ENCODE assay signal across 1 cellular context in genomic region chr6:41318648-41319565, GRCh38.
TF ChIP-seq lines count a peak whose summit lies in the region.

No MANE protein-coding gene starts in this region.

TF ChIP-seq in HepG2, 621 proteins besides CTCF, POLR2A, EP300 and RAD21 (continued from another document and continues in another):
- TF ChIP-seq ZNF614 (CRISPR knock-in tag; IDR thresholded peaks at IDR 0.05; ENCODE audit: borderline replicate concordance) (peak; percentile 76; the same call in 1 of the 2 replicates), HOXA3 (CRISPR knock-in tag; IDR thresholded peaks at IDR 0.05) (0 out of 2 replicates have a peak, but pooled peaks have one; percentile 29), ARID5B (CRISPR knock-in tag; IDR thresholded peaks at IDR 0.05) (peak; percentile 77), FOXJ3 (CRISPR knock-in tag; IDR thresholded peaks at IDR 0.05; ENCODE audit: borderline replicate concordance) (no peak), SOX6 (IDR thresholded peaks at IDR 0.05) (no peak), SOX6 (CRISPR knock-in tag; IDR thresholded peaks at IDR 0.05) (peak; percentile 53), ZNF777 (CRISPR knock-in tag; IDR thresholded peaks at IDR 0.05) (peak; percentile 94), SIN3B (IDR thresholded peaks at IDR 0.05; ENCODE audit: low read length) (0 out of 2 replicates have a peak, but pooled peaks have one; percentile 42), FOXP1 (IDR thresholded peaks at IDR 0.05) (no peak), FOXP1 (CRISPR knock-in tag; IDR thresholded peaks at IDR 0.05) (no peak), ZNF766 (CRISPR knock-in tag; IDR thresholded peaks at IDR 0.05; ENCODE audit: borderline replicate concordance) (peak; percentile 26; the same call in 1 of the 2 replicates), ARID2 (CRISPR knock-in tag; IDR thresholded peaks at IDR 0.05; ENCODE audit: borderline replicate concordance) (no peak), JUND (CRISPR knock-in tag; IDR thresholded peaks at IDR 0.05) (peak; percentile 54; the same call in 1 of the 2 replicates), KLF15 (CRISPR knock-in tag; IDR thresholded peaks at IDR 0.05; ENCODE audit: borderline replicate concordance) (no peak), MYNN (CRISPR knock-in tag; IDR thresholded peaks at IDR 0.05; ENCODE audit: low read depth) (no peak), XRCC5 (optimal IDR thresholded peaks at IDR 0.05; ENCODE audit: low read length) (peak; percentile 94), SATB2 (CRISPR knock-in tag; IDR thresholded peaks at IDR 0.05) (no peak), ZNF383 (CRISPR knock-in tag; IDR thresholded peaks at IDR 0.05; ENCODE audit: borderline replicate concordance) (no peak), ZFP82 (CRISPR knock-in tag; IDR thresholded peaks at IDR 0.05; ENCODE audit: borderline replicate concordance) (no peak), RNF2 (conservative IDR thresholded peaks at IDR 0.05; ENCODE audit: low read depth) (peak; percentile 66; the same call in 1 of the 2 replicates), ATF7-NPFF (CRISPR knock-in tag; IDR thresholded peaks at IDR 0.05; ENCODE audit: low read depth) (peak; percentile 34; the same call in 1 of the 2 replicates), YY1 (IDR thresholded peaks at IDR 0.05; ENCODE audit: insufficient read depth, insufficient replicate concordance, low read depth, low read length) (peak; percentile 65), ZBTB34 (CRISPR knock-in tag; IDR thresholded peaks at IDR 0.05) (no peak), CBX5 (CRISPR knock-in tag; IDR thresholded peaks at IDR 0.05; ENCODE audit: borderline replicate concordance) (peak; percentile 67), KDM2A (CRISPR knock-in tag; IDR thresholded peaks at IDR 0.05; ENCODE audit: borderline replicate concordance, low read depth) (peak; percentile 100), ZNF280D (CRISPR knock-in tag; IDR thresholded peaks at IDR 0.05) (0 out of 2 replicates have a peak, but pooled peaks have one; percentile 83), RFXANK (CRISPR knock-in tag; IDR thresholded peaks at IDR 0.05) (0 out of 2 replicates have a peak, but pooled peaks have one; percentile 48), RBFOX2 (IDR thresholded peaks at IDR 0.05; ENCODE audit: low read depth, low read length) (no peak), NBN (conservative IDR thresholded peaks at IDR 0.05) (no peak), ZSCAN22 (CRISPR knock-in tag; IDR thresholded peaks at IDR 0.05) (peak; percentile 82; the same call in 1 of the 2 replicates), HDAC2 (CRISPR knock-in tag; IDR thresholded peaks at IDR 0.05) (peak; percentile 51; the same call in 1 of the 2 replicates), ERF (CRISPR knock-in tag; IDR thresholded peaks at IDR 0.05) (peak; percentile 19; the same call in 1 of the 2 replicates), GATAD2A (CRISPR knock-in tag; IDR thresholded peaks at IDR 0.05) (peak; percentile 62), MEIS1 (CRISPR knock-in tag; IDR thresholded peaks at IDR 0.05; ENCODE audit: borderline replicate concordance) (peak; percentile 80; the same call in 1 of the 2 replicates)
- TF ChIP-seq, protein P1, sequence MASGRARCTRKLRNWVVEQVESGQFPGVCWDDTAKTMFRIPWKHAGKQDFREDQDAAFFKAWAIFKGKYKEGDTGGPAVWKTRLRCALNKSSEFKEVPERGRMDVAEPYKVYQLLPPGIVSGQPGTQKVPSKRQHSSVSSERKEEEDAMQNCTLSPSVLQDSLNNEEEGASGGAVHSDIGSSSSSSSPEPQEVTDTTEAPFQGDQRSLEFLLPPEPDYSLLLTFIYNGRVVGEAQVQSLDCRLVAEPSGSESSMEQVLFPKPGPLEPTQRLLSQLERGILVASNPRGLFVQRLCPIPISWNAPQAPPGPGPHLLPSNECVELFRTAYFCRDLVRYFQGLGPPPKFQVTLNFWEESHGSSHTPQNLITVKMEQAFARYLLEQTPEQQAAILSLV (CRISPR knock-in tag; IDR thresholded peaks at IDR 0.05; ENCODE audit: borderline replicate concordance) = peak; percentile 28; the same call in 1 of the 2 replicates
- TF ChIP-seq, protein P2, sequence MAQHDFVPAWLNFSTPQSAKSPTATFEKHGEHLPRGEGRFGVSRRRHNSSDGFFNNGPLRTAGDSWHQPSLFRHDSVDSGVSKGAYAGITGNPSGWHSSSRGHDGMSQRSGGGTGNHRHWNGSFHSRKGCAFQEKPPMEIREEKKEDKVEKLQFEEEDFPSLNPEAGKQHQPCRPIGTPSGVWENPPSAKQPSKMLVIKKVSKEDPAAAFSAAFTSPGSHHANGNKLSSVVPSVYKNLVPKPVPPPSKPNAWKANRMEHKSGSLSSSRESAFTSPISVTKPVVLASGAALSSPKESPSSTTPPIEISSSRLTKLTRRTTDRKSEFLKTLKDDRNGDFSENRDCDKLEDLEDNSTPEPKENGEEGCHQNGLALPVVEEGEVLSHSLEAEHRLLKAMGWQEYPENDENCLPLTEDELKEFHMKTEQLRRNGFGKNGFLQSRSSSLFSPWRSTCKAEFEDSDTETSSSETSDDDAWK (CRISPR knock-in tag; IDR thresholded peaks at IDR 0.05) = no peak
- TF ChIP-seq, protein P3, sequence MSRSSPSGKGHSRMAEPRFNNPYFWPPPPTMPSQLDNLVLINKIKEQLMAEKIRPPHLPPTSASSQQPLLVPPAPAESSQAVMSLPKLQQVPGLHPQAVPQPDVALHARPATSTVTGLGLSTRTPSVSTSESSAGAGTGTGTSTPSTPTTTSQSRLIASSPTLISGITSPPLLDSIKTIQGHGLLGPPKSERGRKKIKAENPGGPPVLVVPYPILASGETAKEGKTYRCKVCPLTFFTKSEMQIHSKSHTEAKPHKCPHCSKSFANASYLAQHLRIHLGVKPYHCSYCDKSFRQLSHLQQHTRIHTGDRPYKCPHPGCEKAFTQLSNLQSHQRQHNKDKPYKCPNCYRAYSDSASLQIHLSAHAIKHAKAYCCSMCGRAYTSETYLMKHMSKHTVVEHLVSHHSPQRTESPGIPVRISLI (CRISPR knock-in tag; IDR thresholded peaks at IDR 0.05; ENCODE audit: borderline replicate concordance) = peak; percentile 62; the same call in 1 of the 2 replicates
- TF ChIP-seq, protein P4, sequence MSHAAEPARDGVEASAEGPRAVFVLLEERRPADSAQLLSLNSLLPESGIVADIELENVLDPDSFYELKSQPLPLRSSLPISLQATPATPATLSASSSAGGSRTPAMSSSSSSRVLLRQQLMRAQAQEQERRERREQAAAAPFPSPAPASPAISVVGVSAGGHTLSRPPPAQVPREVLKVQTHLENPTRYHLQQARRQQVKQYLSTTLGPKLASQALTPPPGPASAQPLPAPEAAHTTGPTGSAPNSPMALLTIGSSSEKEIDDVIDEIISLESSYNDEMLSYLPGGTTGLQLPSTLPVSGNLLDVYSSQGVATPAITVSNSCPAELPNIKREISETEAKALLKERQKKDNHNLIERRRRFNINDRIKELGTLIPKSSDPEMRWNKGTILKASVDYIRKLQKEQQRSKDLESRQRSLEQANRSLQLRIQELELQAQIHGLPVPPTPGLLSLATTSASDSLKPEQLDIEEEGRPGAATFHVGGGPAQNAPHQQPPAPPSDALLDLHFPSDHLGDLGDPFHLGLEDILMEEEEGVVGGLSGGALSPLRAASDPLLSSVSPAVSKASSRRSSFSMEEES (CRISPR knock-in tag; IDR thresholded peaks at IDR 0.05) = no peak
- TF ChIP-seq, protein P5, sequence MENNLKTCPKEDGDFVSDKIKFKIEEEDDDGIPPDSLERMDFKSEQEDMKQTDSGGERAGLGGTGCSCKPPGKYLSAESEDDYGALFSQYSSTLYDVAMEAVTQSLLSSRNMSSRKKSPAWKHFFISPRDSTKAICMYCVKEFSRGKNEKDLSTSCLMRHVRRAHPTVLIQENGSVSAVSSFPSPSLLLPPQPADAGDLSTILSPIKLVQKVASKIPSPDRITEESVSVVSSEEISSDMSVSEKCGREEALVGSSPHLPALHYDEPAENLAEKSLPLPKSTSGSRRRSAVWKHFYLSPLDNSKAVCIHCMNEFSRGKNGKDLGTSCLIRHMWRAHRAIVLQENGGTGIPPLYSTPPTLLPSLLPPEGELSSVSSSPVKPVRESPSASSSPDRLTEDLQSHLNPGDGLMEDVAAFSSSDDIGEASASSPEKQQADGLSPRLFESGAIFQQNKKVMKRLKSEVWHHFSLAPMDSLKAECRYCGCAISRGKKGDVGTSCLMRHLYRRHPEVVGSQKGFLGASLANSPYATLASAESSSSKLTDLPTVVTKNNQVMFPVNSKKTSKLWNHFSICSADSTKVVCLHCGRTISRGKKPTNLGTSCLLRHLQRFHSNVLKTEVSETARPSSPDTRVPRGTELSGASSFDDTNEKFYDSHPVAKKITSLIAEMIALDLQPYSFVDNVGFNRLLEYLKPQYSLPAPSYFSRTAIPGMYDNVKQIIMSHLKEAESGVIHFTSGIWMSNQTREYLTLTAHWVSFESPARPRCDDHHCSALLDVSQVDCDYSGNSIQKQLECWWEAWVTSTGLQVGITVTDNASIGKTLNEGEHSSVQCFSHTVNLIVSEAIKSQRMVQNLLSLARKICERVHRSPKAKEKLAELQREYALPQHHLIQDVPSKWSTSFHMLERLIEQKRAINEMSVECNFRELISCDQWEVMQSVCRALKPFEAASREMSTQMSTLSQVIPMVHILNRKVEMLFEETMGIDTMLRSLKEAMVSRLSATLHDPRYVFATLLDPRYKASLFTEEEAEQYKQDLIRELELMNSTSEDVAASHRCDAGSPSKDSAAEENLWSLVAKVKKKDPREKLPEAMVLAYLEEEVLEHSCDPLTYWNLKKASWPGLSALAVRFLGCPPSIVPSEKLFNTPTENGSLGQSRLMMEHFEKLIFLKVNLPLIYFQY (CRISPR knock-in tag; IDR thresholded peaks at IDR 0.05; ENCODE audit: borderline replicate concordance) = 0 out of 2 replicates have a peak, but pooled peaks have one; percentile 4
